Comparison of ENCODE assay signal across 17 cellular contexts in the genomic region with DNA sequence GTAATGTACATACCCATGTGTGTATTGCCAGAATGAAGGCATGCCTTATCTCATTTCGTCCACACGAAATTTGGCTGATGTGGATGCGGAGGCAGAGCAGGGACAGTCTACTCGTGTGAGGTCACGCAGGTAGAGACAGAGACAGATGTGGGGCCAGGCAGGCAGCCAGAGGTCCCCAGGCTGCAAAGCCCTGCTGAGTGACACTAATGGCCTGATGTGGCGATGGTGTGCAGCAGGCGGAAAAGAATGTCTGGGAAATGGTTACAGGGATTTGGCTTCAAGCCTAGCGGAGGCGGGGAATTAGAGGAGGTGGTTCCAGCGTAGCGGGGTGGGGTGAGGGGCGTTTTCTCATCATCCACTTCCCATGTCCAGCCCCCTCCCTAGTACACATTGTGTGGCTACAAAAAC. TPM values are rescaled to one million over a fixed set of nuclear protein-coding genes. Genes with fewer than 3 reads are reported as not detected.
DNase-seq lines count a peak whose midpoint lies in the region; ATAC-seq and TF ChIP-seq lines count a peak whose summit lies in the region.
"Had no signal": no experiment of that assay in that cellular context is flagged by ENCODE, and none has a peak within 500 bp of the region (broad histone marks: within the 10 kb centered on the region; RNA-seq: fewer than 3 reads in every experiment).

No MANE protein-coding gene starts in this region.

- DNase-seq in DMS153 (lab: John Stamatoyannopoulos, UW) = peak; percentile 24
- DNase-seq in M059J (ENCODE audit: low read depth) = peak; percentile 44
- DNase-seq in colonic mucosa = peak; percentile 64
- DNase-seq in smooth muscle cell (lab: John Stamatoyannopoulos, UW; ENCODE audit: unreplicated experiment) = no peak
- no peak for DNase-seq in ascending aorta (ENCODE audit: low spot score in 2 of 2)
- no peak for DNase-seq in natural killer cell
- no peak for DNase-seq in C1 segment of cervical spinal cord (lab: John Stamatoyannopoulos, UW)
- DNase-seq: activated CD8-positive, alpha-beta T cell treated with anti-CD3 and anti-CD28 coated beads, Interleukin-2, amount 10 ng/mL, durations not matched to agents 7 days and 5 days; activated effector memory CD4-positive, alpha-beta T cell treated with Interleukin-2 at 50 U/mL for 16 hours; dorsolateral prefrontal cortex; NCI-H1092; SIG-M5 had no signal

- no peak overlapping the region for H3K27ac Mint-ChIP-seq in natural killer cell
- H3K27ac Mint-ChIP-seq: activated CD8-positive, alpha-beta T cell treated with anti-CD3 and anti-CD28 coated beads, Interleukin-2, amount 10 ng/mL, durations not matched to agents 7 days and 5 days; mesothelial cell of epicardium had no signal

- H3F3A ChIP-seq in smooth muscle cell (ENCODE audit: low read depth) = no peaks in the 10 kb centered on the region

- no peaks in the 10 kb centered on the region for H3K9me3 Mint-ChIP-seq in natural killer cell
- H3K9me3 Mint-ChIP-seq: mesothelial cell of epicardium had no signal

- H3K9ac ChIP-seq in colonic mucosa (ENCODE audit: low read depth in 2 of 2, low read length in 2 of 2) (peak overlapping the region in 1 of 2 donors; percentile 28), parathyroid adenoma (no peak overlapping the region), smooth muscle cell (ENCODE audit: low read depth) (no peak overlapping the region)
- H3K9ac ChIP-seq: BLaER1 had no signal

- TF ChIP-seq CTCF in colonic mucosa (IDR thresholded peaks at IDR 0.05) (no peak), parathyroid adenoma (IDR thresholded peaks at IDR 0.05) (no peak), smooth muscle cell (IDR thresholded peaks at IDR 0.05; ENCODE audit: borderline replicate concordance, insufficient read depth, poor library complexity, severe bottlenecking) (no peak), ascending aorta (IDR thresholded peaks at IDR 0.05) (no peak), natural killer cell (IDR thresholded peaks at IDR 0.05) (no peak)

- H3K36me3 Mint-ChIP-seq in natural killer cell = no peaks in the 10 kb centered on the region
- H3K36me3 Mint-ChIP-seq: mesothelial cell of epicardium had no signal

- no peak overlapping the region for H3K4me3 Mint-ChIP-seq in natural killer cell
- H3K4me3 Mint-ChIP-seq: activated CD8-positive, alpha-beta T cell treated with anti-CD3 and anti-CD28 coated beads, Interleukin-2, amount 10 ng/mL, durations not matched to agents 7 days and 5 days; mesothelial cell of epicardium had no signal

- peak overlapping the region; percentile 57 for H3K4me2 ChIP-seq in parathyroid adenoma (ENCODE audit: low read length)
- no peak overlapping the region for H3K4me2 ChIP-seq in smooth muscle cell
- H3K4me2 ChIP-seq: BLaER1 had no signal

- intact Hi-C loops in colonic mucosa (cut with DNase I) (no loop called here), ascending aorta (cut with DNase I) (no loop called here), natural killer cell (cut with micrococcal nuclease) (no loop called here)

- WGBS in smooth muscle cell (ENCODE audit: low lambda C conversion rate) = 80% methylated on average over 12 of the region's 12 CpGs

- ATAC-seq in natural killer cell = no peak
- ATAC-seq: activated CD8-positive, alpha-beta T cell treated with anti-CD3 and anti-CD28 coated beads, Interleukin-2, amount 10 ng/mL, durations not matched to agents 7 days and 5 days had no signal

- H3K79me2 ChIP-seq in parathyroid adenoma (no peaks in the 10 kb centered on the region), smooth muscle cell (ENCODE audit: low read depth) (no peaks in the 10 kb centered on the region)

- no peaks in the 10 kb centered on the region for H3K9me3 ChIP-seq in colonic mucosa
- H3K9me3 ChIP-seq in parathyroid adenoma (ENCODE audit: control insufficient read depth, low read length) = no peaks in the 10 kb centered on the region
- H3K9me3 ChIP-seq in smooth muscle cell (replicated peaks; ENCODE audit: low read depth) = no peaks in the 10 kb centered on the region
- no peaks in the 10 kb centered on the region for H3K9me3 ChIP-seq in ascending aorta
- H3K9me3 ChIP-seq: BLaER1 had no signal

- peaks cover 0 to 8% of the 10 kb centered on the region in 2 donors for H3K4me1 Mint-ChIP-seq in natural killer cell

- no peak overlapping the region for H3K4me3 ChIP-seq in colonic mucosa
- no peak overlapping the region for H3K4me3 ChIP-seq in parathyroid adenoma (ENCODE audit: low read depth, low read length)
- no peak overlapping the region for H3K4me3 ChIP-seq in smooth muscle cell
- no peak overlapping the region for H3K4me3 ChIP-seq in ascending aorta
- H3K4me3 ChIP-seq: BLaER1, dorsolateral prefrontal cortex had no signal

- H3K4me1 ChIP-seq in colonic mucosa = no peaks in the 10 kb centered on the region
- peaks cover 5% of the 10 kb centered on the region for H3K4me1 ChIP-seq in parathyroid adenoma
- H3K4me1 ChIP-seq in smooth muscle cell (ENCODE audit: low read depth) = no peaks in the 10 kb centered on the region
- no peaks in the 10 kb centered on the region for H3K4me1 ChIP-seq in ascending aorta
- H3K4me1 ChIP-seq: BLaER1 had no signal

- H3K27me3 Mint-ChIP-seq in natural killer cell (ENCODE audit: low read depth in 2 of 2) = peaks cover 0 to 11% of the 10 kb centered on the region in 2 donors

- no peaks in the 10 kb centered on the region for H3K36me3 ChIP-seq in colonic mucosa
- H3K36me3 ChIP-seq in parathyroid adenoma (ENCODE audit: control insufficient read depth, insufficient read depth, low read length) = no peaks in the 10 kb centered on the region
- H3K36me3 ChIP-seq in smooth muscle cell (ENCODE audit: low read depth) = no peaks in the 10 kb centered on the region
- no peaks in the 10 kb centered on the region for H3K36me3 ChIP-seq in ascending aorta
- H3K36me3 ChIP-seq: BLaER1 had no signal

- H3K27ac ChIP-seq in colonic mucosa (no peak overlapping the region), parathyroid adenoma (no peak overlapping the region), smooth muscle cell (ENCODE audit: low read depth) (no peak overlapping the region), ascending aorta (no peak overlapping the region)
- H3K27ac ChIP-seq: BLaER1, dorsolateral prefrontal cortex had no signal

- H2AFZ ChIP-seq in parathyroid adenoma (no peak overlapping the region), smooth muscle cell (ENCODE audit: low read depth) (no peak overlapping the region)

- H3K27me3 ChIP-seq in colonic mucosa (peaks cover 5% of the 10 kb centered on the region), parathyroid adenoma (ENCODE audit: control insufficient read depth, insufficient read depth, low read length) (no peaks in the 10 kb centered on the region), smooth muscle cell (ENCODE audit: low read depth) (no peaks in the 10 kb centered on the region), ascending aorta (no peaks in the 10 kb centered on the region)
- H3K27me3 ChIP-seq: BLaER1 had no signal

- no peaks in the 10 kb centered on the region for H4K20me1 ChIP-seq in smooth muscle cell (ENCODE audit: low read depth)
- H4K20me1 ChIP-seq: BLaER1 had no signal

RNA-seq across cellular contexts. Expression of a gene that starts 4.2 kb away (rescaled TPM):
- total RNA-seq in M059J (2014; rRNA removed; shearing (Covaris generic)) = not detected in 2 replicates
- total RNA-seq in colonic mucosa (under 1 TPM in 1 of 2 donors, not detected in 1; 0.49 TPM), smooth muscle cell (not detected in 2 replicates), ascending aorta (not detected), natural killer cell (not detected)
- polyA plus RNA-seq in smooth muscle cell = not detected in 2 replicates
- total RNA-seq: activated CD8-positive, alpha-beta T cell treated with anti-CD3 and anti-CD28 coated beads, Interleukin-2, amount 10 ng/mL, durations not matched to agents 7 days and 5 days; astrocyte; mesothelial cell of epicardium; urinary bladder had no signal
- polyA plus RNA-seq: urinary bladder had no signal

RNA-seq across cellular contexts. Expression of a gene that starts 36.1 kb away (rescaled TPM):
- total RNA-seq in M059J (2014; rRNA removed; shearing (Covaris generic)) = not detected in 2 replicates
- total RNA-seq in colonic mucosa = 100 to 1,000 TPM; 506 to 509 TPM
- 30.6 and 44.9 TPM in 2 replicates for total RNA-seq in smooth muscle cell
- polyA plus RNA-seq in smooth muscle cell = 7.5 and 27.6 TPM in 2 replicates
- total RNA-seq in ascending aorta = 8.6 TPM
- total RNA-seq in natural killer cell = not detected
- total RNA-seq: activated CD8-positive, alpha-beta T cell treated with anti-CD3 and anti-CD28 coated beads, Interleukin-2, amount 10 ng/mL, durations not matched to agents 7 days and 5 days; astrocyte had no signal

Comparison
In these comparisons a context has a peak if more than half of its experiments do, and no peak if none do; other contexts are left out.
1. DNase-seq: peak in DMS153 (single experiment), M059J (single experiment) and colonic mucosa (single experiment); none in smooth muscle cell (single experiment), ascending aorta (0 of 2), natural killer cell (single experiment) and C1 segment of cervical spinal cord (0 of 14).
2. RNA of a gene that starts 36.1 kb away (total RNA-seq): 506 to 509 TPM in colonic mucosa; 30.6 to 44.9 TPM in smooth muscle cell, 8.6 TPM in ascending aorta (single experiment), not detected in M059J and not detected in natural killer cell; every median in the first group is over 10 times any median in the second.